ENCODE assay signal across 16 cellular contexts in the genomic region with DNA sequence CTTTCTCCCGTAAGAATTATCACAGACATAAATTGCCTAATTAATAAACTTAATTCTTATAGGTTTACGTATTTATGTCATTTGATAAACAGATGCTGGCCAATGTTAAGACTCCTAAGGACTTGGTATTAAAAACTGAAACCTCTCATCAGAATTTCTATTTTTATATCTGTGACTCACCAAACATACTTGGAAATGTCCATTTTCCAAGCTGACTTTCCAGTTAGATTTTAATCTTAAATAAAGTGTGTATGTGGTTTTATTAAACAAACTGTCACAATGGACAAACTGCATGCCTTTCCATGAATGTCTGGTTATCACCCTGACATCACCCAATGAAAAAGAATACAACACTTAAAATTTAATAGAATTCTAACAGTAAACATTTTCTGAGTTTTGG. TPM values are rescaled to one million over a fixed set of nuclear protein-coding genes. Genes with fewer than 3 reads are reported as not detected.
DNase-seq lines count a peak whose midpoint lies in the region; ATAC-seq and TF ChIP-seq lines count a peak whose summit lies in the region.
"Had no signal": no experiment of that assay in that cellular context is flagged by ENCODE, and none has a peak within 500 bp of the region (broad histone marks: within the 10 kb centered on the region; RNA-seq: fewer than 3 reads in every experiment).

No MANE protein-coding gene starts in this region.

- H3K27me3 Mint-ChIP-seq in MCF 10A (ENCODE audit: insufficient read depth, unreplicated experiment) (no peaks in the 10 kb centered on the region), chondrocyte (ENCODE audit: low read depth) (no peaks in the 10 kb centered on the region)

- H3K36me3 ChIP-seq in mammary epithelial cell (ENCODE audit: insufficient read depth, low read length): peaks cover 45% of the 10 kb centered on the region
- peaks cover 19 to 49% (median 32%) of the 10 kb centered on the region in 3 donors for H3K36me3 ChIP-seq in skeletal muscle tissue (ENCODE audit: control insufficient read depth in 3 of 3, insufficient read depth in 3 of 3, low read length in 3 of 3)
- H3K36me3 ChIP-seq in prostate gland: peaks cover 0 to 3% of the 10 kb centered on the region in 2 donors
- peaks cover 0 to 93% (median 8%) of the 10 kb centered on the region in 3 donors for H3K36me3 ChIP-seq in tibial nerve

- peaks cover 98% of the 10 kb centered on the region for H3K36me3 Mint-ChIP-seq in MCF 10A (ENCODE audit: insufficient read depth, unreplicated experiment)
- peaks cover 41% of the 10 kb centered on the region for H3K36me3 Mint-ChIP-seq in chondrocyte (ENCODE audit: low read depth)

- no peak overlapping the region for H3K4me2 ChIP-seq in mammary epithelial cell (ENCODE audit: insufficient read depth, low read depth, low read length)
- H3K4me2 ChIP-seq: BLaER1 had no signal

- dilution Hi-C loops in mammary epithelial cell (cut with HindIII; ENCODE audit: low sequenced_read_pairs): no loop called here

- in situ Hi-C loops in mammary epithelial cell (cut with MboI; ENCODE audit: low sequenced_read_pairs in 2 of 2): no loop called here

- H3K9ac ChIP-seq in mammary epithelial cell (ENCODE audit: insufficient read depth, low read length) (no peak overlapping the region), skeletal muscle tissue (ENCODE audit: low read depth in 1 of 3, low read length in 3 of 3) (peak overlapping the region in 1 of 3 donors; percentile 2)
- H3K9ac ChIP-seq: BLaER1 had no signal

- no peaks in the 10 kb centered on the region for H3K4me1 Mint-ChIP-seq in MCF 10A (ENCODE audit: insufficient read depth, unreplicated experiment)
- peaks cover 15% of the 10 kb centered on the region for H3K4me1 Mint-ChIP-seq in chondrocyte (ENCODE audit: low read depth)

- BruUV-seq in MCF 10A (replicated peaks; lab: Mats Ljungman, UMichigan) (TSS peak; percentile 13), mammary epithelial cell (replicated peaks; lab: Mats Ljungman, UMichigan) (no TSS peak)

- no peak for ATAC-seq in GM21526 (IDR thresholded peaks at IDR 0.05; ENCODE audit: low FRiP score, unreplicated experiment)
- ATAC-seq: K562 had no signal

- H3K27ac ChIP-seq in mammary epithelial cell (ENCODE audit: insufficient read depth, low read depth, low read length) (no peak overlapping the region), skeletal muscle tissue (ENCODE audit: low read depth, low read length) (peak overlapping the region; percentile 42), prostate gland (no peak overlapping the region), tibial nerve (no peak overlapping the region)
- H3K27ac ChIP-seq: 22Rv1, BLaER1 had no signal

- H3K4me1 ChIP-seq in mammary epithelial cell (ENCODE audit: insufficient read depth, low read length) (no peaks in the 10 kb centered on the region), skeletal muscle tissue (ENCODE audit: control insufficient read depth in 3 of 3, insufficient read depth in 3 of 3, low read length in 3 of 3) (peaks cover 0 to 3% (median 0%) of the 10 kb centered on the region in 3 donors), prostate gland (replicated peaks) (no peaks in the 10 kb centered on the region), tibial nerve (no peaks in the 10 kb centered on the region)
- H3K4me1 ChIP-seq: BLaER1 had no signal

- no peaks in the 10 kb centered on the region for H3K79me2 ChIP-seq in mammary epithelial cell (ENCODE audit: insufficient read depth, low read length)

- no peak overlapping the region for H2AFZ ChIP-seq in mammary epithelial cell (ENCODE audit: low read depth, low read length)

- H3K4me3 ChIP-seq in mammary epithelial cell (replicated peaks in 1 of 3; ENCODE audit: insufficient read depth in 1 of 3, low read depth in 2 of 3, low read length in 3 of 3) (no peak overlapping the region), skeletal muscle tissue (ENCODE audit: low read length in 3 of 3) (no peak overlapping the region), prostate gland (no peak overlapping the region), tibial nerve (no peak overlapping the region)
- H3K4me3 ChIP-seq: BLaER1, K562 had no signal

- H3K9me3 ChIP-seq in mammary epithelial cell (replicated peaks; ENCODE audit: insufficient read depth, low read length) (peaks cover 3% of the 10 kb centered on the region), skeletal muscle tissue (ENCODE audit: control insufficient read depth in 3 of 3, low read length in 3 of 3) (no peaks in the 10 kb centered on the region), prostate gland (no peaks in the 10 kb centered on the region), tibial nerve (no peaks in the 10 kb centered on the region)

- no peak overlapping the region for H3K4me3 Mint-ChIP-seq in MCF 10A (ENCODE audit: unreplicated experiment)
- no peak overlapping the region for H3K4me3 Mint-ChIP-seq in chondrocyte (ENCODE audit: unreplicated experiment)

- TF ChIP-seq CTCF in MCF 10A (IDR thresholded peaks at IDR 0.05; ENCODE audit: unreplicated experiment): no peak
- no peak for TF ChIP-seq CTCF in mammary epithelial cell (conservative IDR thresholded peaks at IDR 0.05 in 1 of 2, IDR thresholded peaks at IDR 0.05 in 1 of 2; ENCODE audit: extremely low read depth in 1 of 2, insufficient read depth in 1 of 2, low read depth in 1 of 2, low read length in 2 of 2)
- no peak for TF ChIP-seq CTCF in chondrocyte (IDR thresholded peaks at IDR 0.05)
- TF ChIP-seq CTCF in prostate gland (IDR thresholded peaks at IDR 0.05): no peak
- TF ChIP-seq CTCF in tibial nerve (IDR thresholded peaks at IDR 0.05): no peak

- H3K9me3 Mint-ChIP-seq in MCF 10A (ENCODE audit: unreplicated experiment) (peaks cover 8% of the 10 kb centered on the region), chondrocyte (ENCODE audit: low read depth) (peaks cover 5% of the 10 kb centered on the region)

- TF ChIP-seq POLR2A in prostate gland (IDR thresholded peaks at IDR 0.05) (no peak), tibial nerve (IDR thresholded peaks at IDR 0.05) (no peak)

- TF ChIP-seq EP300 in tibial nerve (IDR thresholded peaks at IDR 0.05): no peak

- POLR2A ChIA-PET in MCF 10A (lab: Yijun Ruan, JAX): interaction anchor here (0.6 kb wide), 1 partner anchor 9 kb away, joined by 3 read pairs; no protein-coding TSS in a partner anchor

- DNase-seq in MCF 10A (ENCODE audit: unreplicated experiment): no peak
- no peak for DNase-seq in mammary epithelial cell
- no peak for DNase-seq in chondrocyte (ENCODE audit: low spot score)
- DNase-seq in iris pigment epithelial cell (ENCODE audit: low read depth): peak; percentile 6
- no peak for DNase-seq in prostate gland (ENCODE audit: low spot score)
- no peak for DNase-seq in tibial nerve (ENCODE audit: low spot score in 2 of 2)
- DNase-seq: HCEC 1CT, NCI-H1105, NCI-H1694 treated with DMSO at 0.1 percent for 48 hours, SIG-M5 had no signal

- H4K20me1 ChIP-seq in mammary epithelial cell (ENCODE audit: insufficient read depth, low read length): no peaks in the 10 kb centered on the region

- H3K27me3 ChIP-seq in mammary epithelial cell (ENCODE audit: insufficient read depth, low read length) (no peaks in the 10 kb centered on the region), skeletal muscle tissue (ENCODE audit: control insufficient read depth in 3 of 3, insufficient read depth in 3 of 3, low read length in 3 of 3) (no peaks in the 10 kb centered on the region), prostate gland (replicated peaks; ENCODE audit: insufficient read depth) (no peaks in the 10 kb centered on the region), tibial nerve (no peaks in the 10 kb centered on the region)
- H3K27me3 ChIP-seq: BLaER1 had no signal

- intact Hi-C loops in MCF 10A (cut with micrococcal nuclease) (no loop called here), mammary epithelial cell (cut with micrococcal nuclease) (no loop called here), prostate gland (cut with DNase I) (no loop called here)

- H3K27ac Mint-ChIP-seq in MCF 10A (ENCODE audit: low read depth, unreplicated experiment) (no peak overlapping the region), chondrocyte (ENCODE audit: unreplicated experiment) (peak overlapping the region; percentile 57)

- CTCF ChIA-PET in MCF 10A (lab: Yijun Ruan, JAX): no interaction called here
- CTCF ChIA-PET in mammary epithelial cell (lab: Charles Lee; ENCODE audit: low non-redundant PET): no interaction called here

- 100% methylated on average over 2 of the region's 2 CpGs for WGBS in mammary epithelial cell (ENCODE audit: low coverage, missing lambda C conversion rate)
- 69% methylated on average over 2 of the region's 2 CpGs for WGBS in prostate gland
- 90 to 99% methylated on average over 2 of the region's 2 CpGs for WGBS in tibial nerve, 2 donors

RNA-seq across cellular contexts. Expression of gene COL23A1, which starts 12.6 kb away (rescaled TPM):
- total RNA-seq in MCF 10A (2022) (0.10 TPM in 1 of 2 replicates, not detected in the other), mammary epithelial cell (under 1 TPM; 0.33 to 0.54 TPM), chondrocyte (0.12 to 0.15 TPM in 2 of 3 replicates, not detected in the other), skeletal muscle tissue (0.52 TPM), prostate gland (1 to 10 TPM; 2.7 to 6.1 TPM), tibial nerve (10 to 100 TPM in 3 of 4 donors, 1 to 10 TPM in 1; 7.9 to 20.4 (median 12.0) TPM)
- polyA plus RNA-seq in mammary epithelial cell: 0.02 TPM
- not detected for polyA minus RNA-seq in mammary epithelial cell
- total RNA-seq: NCI-H460 had no signal
- polyA plus RNA-seq: K562 had no signal

RNA-seq across cellular contexts. Expression of gene CLK4, which starts 24.1 kb away (rescaled TPM):
- total RNA-seq in MCF 10A (2022) (49.3 and 51.7 TPM in 2 replicates), mammary epithelial cell (10 to 100 TPM; 17.5 to 31.7 TPM), chondrocyte (19.9 to 28.1 TPM (median 21.8 TPM) in 3 replicates), skeletal muscle tissue (25.6 TPM), prostate gland (10 to 100 TPM; 26.7 to 39.0 TPM), tibial nerve (10 to 100 TPM; 40.2 to 77.8 (median 46.6) TPM)
- 7.4 TPM for polyA plus RNA-seq in mammary epithelial cell
- polyA minus RNA-seq in mammary epithelial cell: 7.1 TPM
